Comparison of ENCODE assay signal across 8 cellular contexts in the genomic region with DNA sequence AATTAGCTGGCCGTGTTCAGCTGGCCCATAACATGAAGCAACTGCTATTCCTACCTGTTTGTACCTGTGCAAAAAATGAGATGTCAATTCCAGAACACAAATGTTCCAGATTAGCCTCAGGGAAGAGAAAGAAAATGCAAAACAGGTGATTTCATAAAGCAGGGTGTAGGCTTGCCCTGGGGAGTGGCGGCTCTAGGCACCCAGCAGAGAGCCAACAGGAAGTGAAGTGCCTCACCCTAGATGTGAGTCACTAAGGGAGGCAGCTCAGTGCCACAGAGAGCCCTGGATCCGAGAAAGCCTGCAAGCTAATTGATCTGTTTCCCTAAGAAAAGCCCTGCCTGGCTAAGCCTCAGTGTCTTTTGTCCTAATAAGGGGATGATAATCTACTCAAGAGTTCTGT.
DNase-seq lines count a peak whose midpoint lies in the region; ATAC-seq lines count a peak whose summit lies in the region.

No MANE protein-coding gene starts in this region.

- DNase-seq in COLO829 (ENCODE audit: low spot score) (peak; percentile 13), HT1080 (ENCODE audit: low read depth) (peak; percentile 91), islet precursor cell (peak; percentile 87), KG1 (lab: John Stamatoyannopoulos, UW) (no peak), NCI-H345 (lab: John Stamatoyannopoulos, UW) (no peak)
- peak; percentile 5 to 13 for DNase-seq in activated CD4-positive, alpha-beta T cell treated with anti-CD3 and anti-CD28 coated beads, Interleukin-2, amount 50 U/mL, for 48 hours

- ATAC-seq in GM19463 (IDR thresholded peaks at IDR 0.05; ENCODE audit: unreplicated experiment) (peak; percentile 97), HG03097 (IDR thresholded peaks at IDR 0.05; ENCODE audit: low FRiP score, unreplicated experiment) (no peak)

Comparison
In these comparisons a context has a peak if more than half of its experiments do, and no peak if none do; other contexts are left out.
1. DNase-seq: peak in COLO829 (single experiment), HT1080 (single experiment), activated CD4-positive, alpha-beta T cell treated with anti-CD3 and anti-CD28 coated beads, Interleukin-2, amount 50 U/mL, for 48 hours (2 of 2) and islet precursor cell (single experiment); none in KG1 (single experiment) and NCI-H345 (single experiment).